In the genomic region with DNA sequence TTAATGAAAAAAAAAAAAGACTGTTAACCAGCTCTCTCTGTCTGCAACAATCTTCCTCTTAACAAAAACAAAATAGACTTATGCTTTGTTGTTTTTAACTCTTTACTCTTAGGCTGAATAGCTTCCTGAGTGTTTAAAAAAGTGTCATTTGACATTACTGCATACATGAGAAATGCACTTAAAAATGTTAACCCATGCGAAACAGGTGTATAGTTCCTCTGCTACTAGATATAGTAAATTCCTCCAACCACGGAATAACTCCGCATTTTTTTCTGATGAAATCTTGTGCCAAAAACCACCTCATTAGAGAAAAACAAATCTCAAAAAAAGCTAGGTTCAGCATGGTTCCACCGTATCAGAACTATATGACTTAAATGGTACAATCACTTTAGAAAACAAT, we compare ENCODE assay signal across 22 cellular contexts.
DNase-seq lines count a peak whose midpoint lies in the region; ATAC-seq and TF ChIP-seq lines count a peak whose summit lies in the region.
"Had no signal": no experiment of that assay in that cellular context is flagged by ENCODE, and none has a peak within 500 bp of the region (broad histone marks: within the 10 kb centered on the region; RNA-seq: fewer than 3 reads in every experiment).

No MANE protein-coding gene starts in this region.

- POLR2A ChIA-PET in MCF 10A (lab: Yijun Ruan, JAX) = no interaction called here
- POLR2A ChIA-PET in CD4-positive, alpha-beta memory T cell (lab: Charles Lee; ENCODE audit: partially characterized antibody) = no interaction called here

- no peak overlapping the region for H3K27ac ChIP-seq in breast epithelium
- no peak overlapping the region for H3K27ac ChIP-seq in CD4-positive, alpha-beta memory T cell (ENCODE audit: low read depth, low read length)
- H3K27ac ChIP-seq: 22Rv1; BLaER1 treated with 17β-estradiol and CSF1 and Interleukin-3, amounts not matched to agents 10 nM and 100 nM had no signal

- H3K9me3 Mint-ChIP-seq in MCF 10A (ENCODE audit: unreplicated experiment) (no peaks in the 10 kb centered on the region), progenitor cell of endocrine pancreas (ENCODE audit: low read depth) (no peaks in the 10 kb centered on the region)
- peaks cover 0 to 3% (median 0%) of the 10 kb centered on the region in 8 donors for H3K9me3 Mint-ChIP-seq in CD4-positive, alpha-beta memory T cell
- H3K9me3 Mint-ChIP-seq: GM23338 had no signal

- ATAC-seq in HG03432 (IDR thresholded peaks at IDR 0.05; ENCODE audit: unreplicated experiment) = no peak
- ATAC-seq: GM12878, GM23338 had no signal

- no peak for DNase-seq in MCF 10A (ENCODE audit: unreplicated experiment)
- DNase-seq in breast epithelium (ENCODE audit: low spot score in 2 of 2) = no peak
- peak; percentile 6 for DNase-seq in astrocyte of the hippocampus (ENCODE audit: low read depth, low spot score)
- peak; percentile 73 for DNase-seq in kidney tubule cell (ENCODE audit: low spot score)
- DNase-seq in progenitor cell of endocrine pancreas (ENCODE audit: low spot score, unreplicated experiment) = no peak
- no peak for DNase-seq in kidney glomerular epithelial cell (lab: John Stamatoyannopoulos, UW)
- no peak for DNase-seq in CD4-positive, alpha-beta memory T cell
- DNase-seq: AML-193; BE2C; CD4-positive, alpha-beta T cell; DMS 273 treated with DMSO at 0.1 percent for 48 hours; DMS79; EL; GDM1; HFFc6 had no signal

- no peaks in the 10 kb centered on the region for H3K9me3 ChIP-seq in breast epithelium
- no peaks in the 10 kb centered on the region for H3K9me3 ChIP-seq in CD4-positive, alpha-beta memory T cell (ENCODE audit: control insufficient read depth in 1 of 2, low read length in 2 of 2)
- H3K9me3 ChIP-seq: BE2C; BLaER1 treated with 17β-estradiol and CSF1 and Interleukin-3, amounts not matched to agents 10 nM and 100 nM; HAP-1 had no signal

- H3K4me3 Mint-ChIP-seq in MCF 10A (ENCODE audit: unreplicated experiment) = no peak overlapping the region
- no peak overlapping the region for H3K4me3 Mint-ChIP-seq in progenitor cell of endocrine pancreas (ENCODE audit: low read depth)
- no peak overlapping the region for H3K4me3 Mint-ChIP-seq in CD4-positive, alpha-beta memory T cell
- H3K4me3 Mint-ChIP-seq: CD14-positive monocyte; CD4-positive, alpha-beta T cell; GM23338; HFFc6 had no signal

- H3K36me3 ChIP-seq in breast epithelium = no peaks in the 10 kb centered on the region
- H3K36me3 ChIP-seq in CD4-positive, alpha-beta memory T cell (ENCODE audit: insufficient read depth, low read length) = no peaks in the 10 kb centered on the region
- H3K36me3 ChIP-seq: BE2C; BLaER1 treated with 17β-estradiol and CSF1 and Interleukin-3, amounts not matched to agents 10 nM and 100 nM; HAP-1 had no signal

- H3K4me3 ChIP-seq in breast epithelium = no peak overlapping the region
- H3K4me3 ChIP-seq in CD4-positive, alpha-beta memory T cell (ENCODE audit: low read length in 2 of 2) = no peak overlapping the region
- H3K4me3 ChIP-seq: BLaER1 treated with 17β-estradiol and CSF1 and Interleukin-3, amounts not matched to agents 10 nM and 100 nM; GM12878; GM23338; HAP-1 had no signal

- CTCF ChIA-PET in MCF 10A (lab: Yijun Ruan, JAX) = no interaction called here
- CTCF ChIA-PET in CD4-positive, alpha-beta memory T cell (lab: Charles Lee; ENCODE audit: partially characterized antibody) = no interaction called here

- no TSS peak for BruUV-seq in MCF 10A (replicated peaks; lab: Mats Ljungman, UMichigan)

- H3K27ac Mint-ChIP-seq in MCF 10A (ENCODE audit: low read depth, unreplicated experiment) (peak overlapping the region; percentile 52), progenitor cell of endocrine pancreas (no peak overlapping the region)
- no peak overlapping the region for H3K27ac Mint-ChIP-seq in CD4-positive, alpha-beta memory T cell
- H3K27ac Mint-ChIP-seq: CD14-positive monocyte; CD4-positive, alpha-beta T cell; GM23338; HFFc6 had no signal

- H3K4me1 Mint-ChIP-seq in MCF 10A (ENCODE audit: insufficient read depth, unreplicated experiment) (no peaks in the 10 kb centered on the region), progenitor cell of endocrine pancreas (ENCODE audit: low read depth) (peaks cover 2% of the 10 kb centered on the region)
- no peaks in the 10 kb centered on the region for H3K4me1 Mint-ChIP-seq in CD4-positive, alpha-beta memory T cell
- H3K4me1 Mint-ChIP-seq: CD14-positive monocyte, GM23338 had no signal

- no peaks in the 10 kb centered on the region for H3K36me3 Mint-ChIP-seq in MCF 10A (ENCODE audit: insufficient read depth, unreplicated experiment)
- no peaks in the 10 kb centered on the region for H3K36me3 Mint-ChIP-seq in progenitor cell of endocrine pancreas (ENCODE audit: insufficient read depth)
- H3K36me3 Mint-ChIP-seq in CD4-positive, alpha-beta memory T cell = no peaks in the 10 kb centered on the region
- H3K36me3 Mint-ChIP-seq: CD14-positive monocyte had no signal

- TF ChIP-seq CTCF in MCF 10A (IDR thresholded peaks at IDR 0.05; ENCODE audit: unreplicated experiment) (no peak), breast epithelium (IDR thresholded peaks at IDR 0.05) (no peak), progenitor cell of endocrine pancreas (IDR thresholded peaks at IDR 0.05; ENCODE audit: unreplicated experiment) (no peak)

- TF ChIP-seq POLR2A in breast epithelium (IDR thresholded peaks at IDR 0.05) = no peak

- H3K27me3 Mint-ChIP-seq in MCF 10A (ENCODE audit: insufficient read depth, unreplicated experiment) (peaks cover 62% of the 10 kb centered on the region), progenitor cell of endocrine pancreas (no peaks in the 10 kb centered on the region)
- H3K27me3 Mint-ChIP-seq in CD4-positive, alpha-beta memory T cell = no peaks in the 10 kb centered on the region
- H3K27me3 Mint-ChIP-seq: CD4-positive, alpha-beta T cell had no signal

- intact Hi-C loops in MCF 10A (cut with micrococcal nuclease) (no loop called here), breast epithelium (cut with DNase I; ENCODE audit: low total_unique reads) (no loop called here)
- intact Hi-C loops in CD4-positive, alpha-beta memory T cell (cut with micrococcal nuclease) = no loop called here

- no peaks in the 10 kb centered on the region for H3K4me1 ChIP-seq in breast epithelium
- H3K4me1 ChIP-seq in CD4-positive, alpha-beta memory T cell (ENCODE audit: insufficient read depth, low read length) = no peaks in the 10 kb centered on the region
- H3K4me1 ChIP-seq: BLaER1 treated with 17β-estradiol and CSF1 and Interleukin-3, amounts not matched to agents 10 nM and 100 nM; HAP-1 had no signal

- H3K27me3 ChIP-seq in breast epithelium = no peaks in the 10 kb centered on the region
- no peaks in the 10 kb centered on the region for H3K27me3 ChIP-seq in CD4-positive, alpha-beta memory T cell (ENCODE audit: insufficient read depth, low read length)
- H3K27me3 ChIP-seq: BE2C; BLaER1 treated with 17β-estradiol and CSF1 and Interleukin-3, amounts not matched to agents 10 nM and 100 nM had no signal

Comparison
In these comparisons a context has a peak if more than half of its experiments do, and no peak if none do; other contexts are left out.
1. DNase-seq: peak in astrocyte of the hippocampus (single experiment) and kidney tubule cell (single experiment); none in MCF 10A (single experiment), breast epithelium (0 of 2), progenitor cell of endocrine pancreas (single experiment), kidney glomerular epithelial cell (single experiment) and CD4-positive, alpha-beta memory T cell (0 of 5).